25 cellular contexts compared by ENCODE assay signal in genomic region chr2:170462433-170463205, GRCh38.
DNase-seq lines count a peak whose midpoint lies in the region; ATAC-seq and TF ChIP-seq lines count a peak whose summit lies in the region.
"Had no signal": no experiment of that assay in that cellular context is flagged by ENCODE, and none has a peak within 500 bp of the region (broad histone marks: within the 10 kb centered on the region; RNA-seq: fewer than 3 reads in every experiment).

No MANE protein-coding gene starts in this region.

- H3K27me3 Mint-ChIP-seq in GM23338 (ENCODE audit: insufficient read depth, low read depth, poor library complexity), result peaks cover 3% of the 10 kb centered on the region
- H3K27me3 Mint-ChIP-seq: stimulated activated naive CD8-positive, alpha-beta T cell treated with anti-CD3 and anti-CD28 coated beads, Interleukin-15, Interleukin-2, amounts not matched to agents 100 ng/mL and 50 ng/mL, for 24 hours had no signal

- H3K27ac Mint-ChIP-seq in GM23338, result no peak overlapping the region
- H3K27ac Mint-ChIP-seq: activated CD4-positive, alpha-beta memory T cell treated with anti-CD3 and anti-CD28 coated beads, Interleukin-2, amount 10 ng/mL, durations not matched to agents 7 days and 5 days; activated naive CD4-positive, alpha-beta T cell treated with anti-CD3 and anti-CD28 coated beads, Interleukin-2, amount 50 U/mL, for 72 hours; activated T-helper 17 cell treated with anti-CD3 and anti-CD28 coated beads, Interleukin-2, amount 50 U/mL, for 72 hours; stimulated activated naive CD8-positive, alpha-beta T cell treated with anti-CD3 and anti-CD28 coated beads, Interleukin-15, Interleukin-2, amounts not matched to agents 100 ng/mL and 50 ng/mL, for 24 hours had no signal

- no peaks in the 10 kb centered on the region for H3K27me3 ChIP-seq in GM23338 (ENCODE audit: insufficient read depth)
- H3K27me3 ChIP-seq: BLaER1, neutrophil, SJSA1, uterus had no signal

- no peaks in the 10 kb centered on the region for H3K79me2 ChIP-seq in GM23338 (replicated peaks; ENCODE audit: insufficient read depth)

- H4K20me1 ChIP-seq in GM23338 (replicated peaks; ENCODE audit: insufficient read depth), result no peaks in the 10 kb centered on the region
- H4K20me1 ChIP-seq: BLaER1 had no signal

- H3K9me2 ChIP-seq in GM23338 (ENCODE audit: insufficient read depth), result 0 out of 2 replicates have a peak, but pooled peaks cover 4% of the 10 kb centered on the region

- H3K36me3 ChIP-seq in GM23338 (ENCODE audit: insufficient read depth), result no peaks in the 10 kb centered on the region
- H3K36me3 ChIP-seq: BLaER1, neutrophil, SJSA1, thoracic aorta, uterus had no signal

- DNase-seq in DMS 273 (lab: John Stamatoyannopoulos, UW; ENCODE audit: unreplicated experiment) (peak; percentile 88), GM23338 (ENCODE audit: low spot score) (peak; percentile 15), OCI-M1 (lab: John Stamatoyannopoulos, UW) (peak; percentile 68), left colon (no peak), left ventricle myocardium superior (no peak)
- DNase-seq in activated CD8-positive, alpha-beta memory T cell treated with anti-CD3 and anti-CD28 coated beads, Interleukin-2, amount 50 U/mL, for 48 hours, result no peak
- DNase-seq: activated CD4-positive, alpha-beta memory T cell treated with anti-CD3 and anti-CD28 coated beads, Interleukin-2, amount 10 ng/mL, durations not matched to agents 7 days and 5 days; activated CD4-positive, alpha-beta T cell treated with anti-CD3 and anti-CD28 coated beads for 1 hour; effector CD4-positive, alpha-beta T cell; kidney; NCI-H1105; NCI-H2081; RPMI8226; T-helper 1 cell; uterus had no signal

- no peak overlapping the region for H3K27ac ChIP-seq in GM23338 (ENCODE audit: low read depth)
- H3K27ac ChIP-seq: BLaER1, neutrophil, SJSA1, skin epidermis, thoracic aorta, uterus had no signal

- no peak overlapping the region for H3K4me2 ChIP-seq in GM23338
- H3K4me2 ChIP-seq: BLaER1 had no signal

- no peak overlapping the region for H3K4me3 Mint-ChIP-seq in GM23338
- H3K4me3 Mint-ChIP-seq: activated CD4-positive, alpha-beta memory T cell treated with anti-CD3 and anti-CD28 coated beads, Interleukin-2, amount 10 ng/mL, durations not matched to agents 7 days and 5 days; activated T-helper 17 cell treated with anti-CD3 and anti-CD28 coated beads, Interleukin-2, amount 50 U/mL, for 72 hours; stimulated activated naive CD8-positive, alpha-beta T cell treated with anti-CD3 and anti-CD28 coated beads, Interleukin-15, Interleukin-2, amounts not matched to agents 100 ng/mL and 50 ng/mL, for 24 hours had no signal

- intact Hi-C loops in left colon (cut with DNase I, micrococcal nuclease) (no loop called here), left ventricle myocardium superior (cut with micrococcal nuclease) (no loop called here)

- 0 out of 2 replicates have a peak overlapping the region, but pooled peaks have one; percentile 0 for H2AFZ ChIP-seq in GM23338

- no peaks in the 10 kb centered on the region for H3F3A ChIP-seq in GM23338 (replicated peaks; ENCODE audit: low read depth)

- peaks cover 18% of the 10 kb centered on the region for H3K4me1 Mint-ChIP-seq in GM23338
- H3K4me1 Mint-ChIP-seq: activated CD4-positive, alpha-beta memory T cell treated with anti-CD3 and anti-CD28 coated beads, Interleukin-2, amount 10 ng/mL, durations not matched to agents 7 days and 5 days; activated T-helper 17 cell treated with anti-CD3 and anti-CD28 coated beads, Interleukin-2, amount 50 U/mL, for 72 hours had no signal

- no peak overlapping the region for H3K4me3 ChIP-seq in GM23338
- H3K4me3 ChIP-seq: BLaER1, SJSA1, skin epidermis, thoracic aorta, uterus had no signal

- H3K36me3 Mint-ChIP-seq in GM23338 (ENCODE audit: low read depth), result peaks cover 16% of the 10 kb centered on the region; the same call in 2 of the 3 replicates
- H3K36me3 Mint-ChIP-seq: activated naive CD4-positive, alpha-beta T cell treated with anti-CD3 and anti-CD28 coated beads, Interleukin-2, amount 50 U/mL, for 72 hours had no signal

- ATAC-seq in GM23338 (peak; percentile 52), left colon (peak; percentile 59), left ventricle myocardium superior (no peak), HG03460 (IDR thresholded peaks at IDR 0.05; ENCODE audit: unreplicated experiment) (no peak), GM21786 (IDR thresholded peaks at IDR 0.05; ENCODE audit: unreplicated experiment) (no peak)
- ATAC-seq: activated naive CD4-positive, alpha-beta T cell treated with anti-CD3 and anti-CD28 coated beads, Interleukin-2, amount 50 U/mL, for 72 hours; activated T-helper 17 cell treated with anti-CD3 and anti-CD28 coated beads, Interleukin-2, amount 50 U/mL, for 72 hours had no signal

- peaks cover 7% of the 10 kb centered on the region; the same call in 1 of the 2 replicates for H3K4me1 ChIP-seq in GM23338 (ENCODE audit: insufficient read depth)
- H3K4me1 ChIP-seq: BLaER1, SJSA1, uterus had no signal

- no peak for TF ChIP-seq CTCF in GM23338 (conservative IDR thresholded peaks at IDR 0.05; ENCODE audit: low read depth in 2 of 2)

- H3K9me3 Mint-ChIP-seq in GM23338, result peaks cover 20% of the 10 kb centered on the region
- H3K9me3 Mint-ChIP-seq: activated CD4-positive, alpha-beta memory T cell treated with anti-CD3 and anti-CD28 coated beads, Interleukin-2, amount 10 ng/mL, durations not matched to agents 7 days and 5 days; activated naive CD4-positive, alpha-beta T cell treated with anti-CD3 and anti-CD28 coated beads, Interleukin-2, amount 50 U/mL, for 72 hours; activated T-helper 17 cell treated with anti-CD3 and anti-CD28 coated beads, Interleukin-2, amount 50 U/mL, for 72 hours; stimulated activated naive CD8-positive, alpha-beta T cell treated with anti-CD3 and anti-CD28 coated beads, Interleukin-15, Interleukin-2, amounts not matched to agents 100 ng/mL and 50 ng/mL, for 24 hours had no signal

TF ChIP-seq in GM23338, 12 proteins besides CTCF, POLR2A, EP300 and RAD21 (continues in another document):
- no peak for TF ChIP-seq ZNF462 (CRISPR knock-in tag; IDR thresholded peaks at IDR 0.05)
- no peak for TF ChIP-seq EZH2 (IDR thresholded peaks at IDR 0.05; ENCODE audit: low read depth, unreplicated experiment)
- no peak for TF ChIP-seq NANOG (IDR thresholded peaks at IDR 0.05; ENCODE audit: borderline replicate concordance)

Comparison
In these comparisons a context has a peak if more than half of its experiments do, and no peak if none do; other contexts are left out.
1. DNase-seq: peak in DMS 273 (single experiment), GM23338 (single experiment) and OCI-M1 (single experiment); none in left colon (0 of 2), activated CD8-positive, alpha-beta memory T cell treated with anti-CD3 and anti-CD28 coated beads, Interleukin-2, amount 50 U/mL, for 48 hours (single experiment) and left ventricle myocardium superior (single experiment).
2. ATAC-seq: peak in GM23338 (single experiment) and left colon (single experiment); none in left ventricle myocardium superior (single experiment), HG03460 (single experiment) and GM21786 (single experiment).